ENCODE assay signal across 10 cellular contexts in genomic region chr2:236661064-236661761, GRCh38.
DNase-seq lines count a peak whose midpoint lies in the region; ATAC-seq and TF ChIP-seq lines count a peak whose summit lies in the region.
"Had no signal": no experiment of that assay in that cellular context is flagged by ENCODE, and none has a peak within 500 bp of the region (broad histone marks: within the 10 kb centered on the region; RNA-seq: fewer than 3 reads in every experiment).

No MANE protein-coding gene starts in this region.

- H3K9me3 ChIP-seq in HEK293 (ENCODE audit: control insufficient read depth, insufficient read depth, low read depth, low read length) (no peaks in the 10 kb centered on the region), iPS-18a (ENCODE audit: control insufficient read depth, low read depth, low read length) (no peaks in the 10 kb centered on the region), stomach smooth muscle (ENCODE audit: control insufficient read depth in 2 of 2, low read length in 2 of 2) (peaks cover 0 to 2% of the 10 kb centered on the region in 2 donors), SK-N-SH (no peaks in the 10 kb centered on the region)

- H3K9me2 ChIP-seq in SK-N-SH = no peaks in the 10 kb centered on the region

- TF ChIP-seq CTCF in HEK293 (tag by site-specific recombination; IDR thresholded peaks at IDR 0.05) (no peak), brain microvascular endothelial cell (IDR thresholded peaks at IDR 0.05; ENCODE audit: low read depth, low read length, missing control alignments) (no peak), SK-N-SH (IDR thresholded peaks at IDR 0.05) (no peak)

- H3K36me3 Mint-ChIP-seq in activated naive CD4-positive, alpha-beta T cell treated with anti-CD3 and anti-CD28 coated beads, Interleukin-2, amount 50 U/mL, for 72 hours = no peaks in the 10 kb centered on the region

- no peaks in the 10 kb centered on the region for H4K20me1 ChIP-seq in SK-N-SH (ENCODE audit: insufficient read depth)

- no peaks in the 10 kb centered on the region for H3K79me2 ChIP-seq in SK-N-SH (ENCODE audit: insufficient read depth)

- POLR2A ChIA-PET in HEK293 (lab: Yijun Ruan, JAX) = interaction anchor here (0.6 kb wide), 2 partner anchors 27 to 109 kb away, joined by 3 read pairs; no protein-coding TSS in a partner anchor
- POLR2A ChIA-PET in SK-N-SH (lab: Yijun Ruan, JAX) = no interaction called here

- no peak overlapping the region for H2AFZ ChIP-seq in SK-N-SH (ENCODE audit: low read depth)

- CTCF ChIA-PET in HEK293 (lab: Yijun Ruan, JAX) = interaction anchor here (0.7 kb wide), 2 partner anchors 10 to 1086 kb away, joined by 3 to 4 read pairs; no protein-coding TSS in a partner anchor
- CTCF ChIA-PET in SK-N-SH (lab: Yijun Ruan, JAX) = no interaction called here

- TF ChIP-seq EP300 in SK-N-SH (IDR thresholded peaks at IDR 0.05; ENCODE audit: borderline replicate concordance in 1 of 2, low read depth in 1 of 2, low read length in 1 of 2) = no peak

- H3K27ac Mint-ChIP-seq in activated naive CD4-positive, alpha-beta T cell treated with anti-CD3 and anti-CD28 coated beads, Interleukin-2, amount 50 U/mL, for 72 hours = no peak overlapping the region
- H3K27ac Mint-ChIP-seq: T-helper 1 cell treated with Interleukin-12 subunit alpha and Interleukin-12 subunit beta and Interleukin-4 antibody, amounts not matched to agents 30 μg/mL and 1 μg/mL, for 36 hours had no signal

- no peaks in the 10 kb centered on the region for H3F3A ChIP-seq in SK-N-SH (replicated peaks; ENCODE audit: insufficient read depth)

- no peak overlapping the region for H3K4me2 ChIP-seq in SK-N-SH

- no peaks in the 10 kb centered on the region for H3K27me3 ChIP-seq in brain microvascular endothelial cell (replicated peaks)
- H3K27me3 ChIP-seq in iPS-18a (ENCODE audit: control insufficient read depth, insufficient read depth, low read length) = no peaks in the 10 kb centered on the region
- H3K27me3 ChIP-seq in stomach smooth muscle (ENCODE audit: control insufficient read depth in 1 of 2, insufficient read depth in 2 of 2, low read length in 2 of 2) = peaks cover 3 to 4% of the 10 kb centered on the region in 2 donors
- H3K27me3 ChIP-seq in SK-N-SH (ENCODE audit: insufficient read depth) = peaks cover 22% of the 10 kb centered on the region; the same call in 1 of the 2 replicates

- no peak overlapping the region for H3K9ac ChIP-seq in iPS-18a (ENCODE audit: low read length)
- no peak overlapping the region for H3K9ac ChIP-seq in stomach smooth muscle (ENCODE audit: low read length in 2 of 2)
- no peak overlapping the region for H3K9ac ChIP-seq in SK-N-SH

- H3K4me3 ChIP-seq in HEK293 (ENCODE audit: low read depth, low read length) (no peak overlapping the region), brain microvascular endothelial cell (ENCODE audit: low read depth, low read length) (no peak overlapping the region), iPS-18a (ENCODE audit: low read length) (no peak overlapping the region), stomach smooth muscle (ENCODE audit: low read length in 2 of 2) (no peak overlapping the region), SK-N-SH (ENCODE audit: low read depth in 2 of 2, low read length in 1 of 2) (no peak overlapping the region)

- H3K27ac ChIP-seq in HEK293 (ENCODE audit: extremely low read depth, low read depth, low read length) = no peak overlapping the region
- peak overlapping the region; percentile 61 for H3K27ac ChIP-seq in brain microvascular endothelial cell
- peak overlapping the region; percentile 67 for H3K27ac ChIP-seq in iPS-18a (ENCODE audit: low read length)
- peak overlapping the region; percentile 11 for H3K27ac ChIP-seq in stomach smooth muscle (ENCODE audit: low read length)
- H3K27ac ChIP-seq in SK-N-SH (ENCODE audit: low read depth in 2 of 2, low read length in 1 of 2) = no peak overlapping the region

- no peak for ATAC-seq in activated naive CD4-positive, alpha-beta T cell treated with anti-CD3 and anti-CD28 coated beads, Interleukin-2, amount 50 U/mL, for 72 hours
- ATAC-seq in GM19035 (IDR thresholded peaks at IDR 0.05; ENCODE audit: unreplicated experiment) = no peak

- 26% methylated on average over 4 of the region's 4 CpGs for WGBS in SK-N-SH (ENCODE audit: low lambda C conversion rate)

- no peaks in the 10 kb centered on the region for H3K36me3 ChIP-seq in HEK293 (ENCODE audit: control insufficient read depth in 2 of 2, insufficient read depth in 1 of 2, low read length in 2 of 2)
- H3K36me3 ChIP-seq in brain microvascular endothelial cell (replicated peaks) = no peaks in the 10 kb centered on the region
- H3K36me3 ChIP-seq in iPS-18a (ENCODE audit: control insufficient read depth, low read depth, low read length) = no peaks in the 10 kb centered on the region
- H3K36me3 ChIP-seq in stomach smooth muscle (ENCODE audit: control insufficient read depth in 2 of 2, insufficient read depth in 2 of 2, low read length in 2 of 2) = no peaks in the 10 kb centered on the region
- H3K36me3 ChIP-seq in SK-N-SH (replicated peaks in 1 of 2; ENCODE audit: control insufficient read depth in 1 of 2, insufficient read depth in 2 of 2, low read length in 1 of 2) = no peaks in the 10 kb centered on the region

- peaks cover 3 to 4% of the 10 kb centered on the region in 2 donors for H3K9me3 Mint-ChIP-seq in activated naive CD4-positive, alpha-beta T cell treated with anti-CD3 and anti-CD28 coated beads, Interleukin-2, amount 50 U/mL, for 72 hours
- H3K9me3 Mint-ChIP-seq: T-helper 1 cell treated with Interleukin-12 subunit alpha and Interleukin-12 subunit beta and Interleukin-4 antibody, amounts not matched to agents 30 μg/mL and 1 μg/mL, for 36 hours had no signal

- H3K4me1 ChIP-seq in HEK293 (ENCODE audit: control insufficient read depth, insufficient read depth, low read length) = peaks cover 6% of the 10 kb centered on the region; the same call in 1 of the 2 replicates
- peaks cover 28% of the 10 kb centered on the region for H3K4me1 ChIP-seq in iPS-18a (ENCODE audit: control insufficient read depth, low read depth, low read length)
- peaks cover 22% of the 10 kb centered on the region for H3K4me1 ChIP-seq in stomach smooth muscle (ENCODE audit: control insufficient read depth, insufficient read depth, low read length)
- H3K4me1 ChIP-seq in SK-N-SH (ENCODE audit: control insufficient read depth in 1 of 2, insufficient read depth in 2 of 2, low read depth in 1 of 2, low read length in 1 of 2) = no peaks in the 10 kb centered on the region

- DNase-seq in brain microvascular endothelial cell (peak; percentile 43), activated gamma-delta T cell (lab: John Stamatoyannopoulos, UW) (no peak), SK-N-SH (no peak)
- DNase-seq in activated naive CD4-positive, alpha-beta T cell treated with anti-CD3 and anti-CD28 coated beads, Interleukin-2, amount 50 U/mL, for 72 hours (ENCODE audit: low spot score in 2 of 2) = no peak
- DNase-seq: stimulated activated naive CD4-positive, alpha-beta T cell treated with Interleukin-2 at 50 U/mL for 16 hours had no signal

- in situ Hi-C loops in brain microvascular endothelial cell (cut with HindIII; ENCODE audit: low pct_ligation_motif_present, low sequenced_read_pairs) = no loop called here

- TF ChIP-seq RAD21 in SK-N-SH (IDR thresholded peaks at IDR 0.05; ENCODE audit: low read length) = no peak

TF ChIP-seq in HEK293, 187 proteins besides CTCF, POLR2A, EP300 and RAD21:
- TF ChIP-seq ZNF341 (tag by site-specific recombination; IDR thresholded peaks at IDR 0.05; ENCODE audit: low read depth) (peak; percentile 38; the same call in 1 of the 2 replicates), ZIC2 (tag by site-specific recombination; IDR thresholded peaks at IDR 0.05) (0 out of 2 replicates have a peak, but pooled peaks have one; percentile 15)
- TF ChIP-seq, protein P1, sequence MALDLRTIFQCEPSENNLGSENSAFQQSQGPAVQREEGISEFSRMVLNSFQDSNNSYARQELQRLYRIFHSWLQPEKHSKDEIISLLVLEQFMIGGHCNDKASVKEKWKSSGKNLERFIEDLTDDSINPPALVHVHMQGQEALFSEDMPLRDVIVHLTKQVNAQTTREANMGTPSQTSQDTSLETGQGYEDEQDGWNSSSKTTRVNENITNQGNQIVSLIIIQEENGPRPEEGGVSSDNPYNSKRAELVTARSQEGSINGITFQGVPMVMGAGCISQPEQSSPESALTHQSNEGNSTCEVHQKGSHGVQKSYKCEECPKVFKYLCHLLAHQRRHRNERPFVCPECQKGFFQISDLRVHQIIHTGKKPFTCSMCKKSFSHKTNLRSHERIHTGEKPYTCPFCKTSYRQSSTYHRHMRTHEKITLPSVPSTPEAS (tag by site-specific recombination; IDR thresholded peaks at IDR 0.05) = no peak

TF ChIP-seq in SK-N-SH, 30 proteins besides CTCF, POLR2A, EP300 and RAD21 (continues in another document):
- TF ChIP-seq YY1 (IDR thresholded peaks at IDR 0.05; ENCODE audit: low read depth) (no peak), GATA2 (CRISPR knock-in tag; IDR thresholded peaks at IDR 0.05) (no peak), SIN3A (IDR thresholded peaks at IDR 0.05; ENCODE audit: borderline replicate concordance, low read depth, low read length) (no peak), GABPA (IDR thresholded peaks at IDR 0.05; ENCODE audit: low read depth) (no peak), RXRA (IDR thresholded peaks at IDR 0.05; ENCODE audit: borderline replicate concordance, low read depth) (no peak), EZH2phosphoT487 (IDR thresholded peaks at IDR 0.05; ENCODE audit: borderline replicate concordance, low read depth) (no peak), FOXM1 (IDR thresholded peaks at IDR 0.05; ENCODE audit: low read depth) (no peak), TEAD4 (IDR thresholded peaks at IDR 0.05; ENCODE audit: borderline replicate concordance, insufficient read depth) (no peak), MAX (IDR thresholded peaks at IDR 0.05; ENCODE audit: low read depth) (no peak), MEF2A (IDR thresholded peaks at IDR 0.05; ENCODE audit: borderline replicate concordance, low read depth) (no peak), JUND (IDR thresholded peaks at IDR 0.05) (no peak), RCOR1 (IDR thresholded peaks at IDR 0.05; ENCODE audit: low read length) (no peak), TCF12 (IDR thresholded peaks at IDR 0.05) (no peak)
- TF ChIP-seq, protein P2, sequence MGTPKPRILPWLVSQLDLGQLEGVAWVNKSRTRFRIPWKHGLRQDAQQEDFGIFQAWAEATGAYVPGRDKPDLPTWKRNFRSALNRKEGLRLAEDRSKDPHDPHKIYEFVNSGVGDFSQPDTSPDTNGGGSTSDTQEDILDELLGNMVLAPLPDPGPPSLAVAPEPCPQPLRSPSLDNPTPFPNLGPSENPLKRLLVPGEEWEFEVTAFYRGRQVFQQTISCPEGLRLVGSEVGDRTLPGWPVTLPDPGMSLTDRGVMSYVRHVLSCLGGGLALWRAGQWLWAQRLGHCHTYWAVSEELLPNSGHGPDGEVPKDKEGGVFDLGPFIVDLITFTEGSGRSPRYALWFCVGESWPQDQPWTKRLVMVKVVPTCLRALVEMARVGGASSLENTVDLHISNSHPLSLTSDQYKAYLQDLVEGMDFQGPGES (IDR thresholded peaks at IDR 0.05; ENCODE audit: low read depth, low read length) = no peak

Comparison
In these comparisons a context has a peak if more than half of its experiments do, and no peak if none do; other contexts are left out.
1. H3K27ac ChIP-seq: peak in brain microvascular endothelial cell (single experiment), iPS-18a (single experiment) and stomach smooth muscle (single experiment); none in HEK293 (single experiment) and SK-N-SH (0 of 2).